Comparison of ENCODE assay signal across 18 cellular contexts in genomic region chr5:6236858-6237481, GRCh38.
DNase-seq lines count a peak whose midpoint lies in the region; ATAC-seq and TF ChIP-seq lines count a peak whose summit lies in the region.
"Had no signal": no experiment of that assay in that cellular context is flagged by ENCODE, and none has a peak within 500 bp of the region (broad histone marks: within the 10 kb centered on the region; RNA-seq: fewer than 3 reads in every experiment).

No MANE protein-coding gene starts in this region.

- intact Hi-C loops in left ventricle myocardium inferior (cut with micrococcal nuclease) = no loop called here

- peaks cover 15% of the 10 kb centered on the region for H3K9me3 ChIP-seq in left ventricle myocardium inferior (replicated peaks)
- H3K9me3 ChIP-seq: Peyer's patch had no signal

- no peaks in the 10 kb centered on the region for H3K36me3 ChIP-seq in left ventricle myocardium inferior
- H3K36me3 ChIP-seq: Peyer's patch had no signal

- H3K4me3 ChIP-seq in epithelial cell of esophagus (ENCODE audit: low read length) (no peak overlapping the region), left ventricle myocardium inferior (no peak overlapping the region)
- H3K4me3 ChIP-seq: Peyer's patch had no signal

- no peak overlapping the region for H3K27ac ChIP-seq in left ventricle myocardium inferior (replicated peaks)
- H3K27ac ChIP-seq: Peyer's patch had no signal

- DNase-seq in epithelial cell of esophagus (ENCODE audit: low read depth) (peak; percentile 3), pons (ENCODE audit: low spot score) (no peak), left ventricle myocardium inferior (no peak)
- DNase-seq in activated naive CD4-positive, alpha-beta T cell (lab: John Stamatoyannopoulos, UW) = no peak
- no peak for DNase-seq in stimulated activated CD4-positive, alpha-beta T cell treated with anti-CD3 and anti-CD28 coated beads, Interleukin-4, amount 100 ng/mL, for 4 hours
- DNase-seq: activated CD4-positive, alpha-beta T cell treated with anti-CD3 and anti-CD28 coated beads for 4 hours; activated T-cell treated with anti-CD3 and anti-CD28 coated beads, Interleukin-2, amount 50 U/mL, for 72 hours; aorta; dermis blood vessel endothelial cell; DMS79; foreskin melanocyte; NCI-H345; Peyer's patch; stimulated activated CD4-positive, alpha-beta T cell treated with anti-CD3 and anti-CD28 coated beads, Interleukin-1b, Interleukin-23, amount 100 ng/mL, for 48 hours had no signal

- ATAC-seq in GM18502 (IDR thresholded peaks at IDR 0.05; ENCODE audit: poor library complexity, unreplicated experiment) (peak; percentile 87), GM21390 (IDR thresholded peaks at IDR 0.05; ENCODE audit: unreplicated experiment) (peak; percentile 73), HG03060 (IDR thresholded peaks at IDR 0.05; ENCODE audit: low read depth, unreplicated experiment) (peak; percentile 69)
- ATAC-seq: activated T-cell treated with anti-CD3 and anti-CD28 coated beads, Interleukin-2, amount 50 U/mL, for 72 hours; HCT116 had no signal

- no peaks in the 10 kb centered on the region for H3K4me1 ChIP-seq in left ventricle myocardium inferior
- H3K4me1 ChIP-seq: Peyer's patch had no signal

- TF ChIP-seq CTCF in epithelial cell of esophagus (IDR thresholded peaks at IDR 0.05; ENCODE audit: insufficient read depth, low read depth, low read length, missing control alignments) (no peak), left ventricle myocardium inferior (IDR thresholded peaks at IDR 0.05; ENCODE audit: borderline replicate concordance) (no peak)

- no peaks in the 10 kb centered on the region for H3K27me3 ChIP-seq in left ventricle myocardium inferior (ENCODE audit: low read depth)
- H3K27me3 ChIP-seq: Peyer's patch had no signal
